In genomic region chr1:30781906-30782305, GRCh38 we compare ENCODE assay signal across 15 cellular contexts. TPM values are rescaled to one million over a fixed set of nuclear protein-coding genes. Genes with fewer than 3 reads are reported as not detected.
DNase-seq lines count a peak whose midpoint lies in the region; ATAC-seq, FAIRE-seq and TF ChIP-seq lines count a peak whose summit lies in the region.
"Had no signal": no experiment of that assay in that cellular context is flagged by ENCODE, and none has a peak within 500 bp of the region (broad histone marks: within the 10 kb centered on the region; RNA-seq: fewer than 3 reads in every experiment).

No MANE protein-coding gene starts in this region.

- H3K79me2 ChIP-seq in K562 (ENCODE audit: control insufficient read depth, insufficient read depth, low read length) (peaks cover 8% of the 10 kb centered on the region; the same call in 2 of the 3 replicates), OCI-LY7 (ENCODE audit: insufficient read depth, low read depth, low read length) (no peaks in the 10 kb centered on the region)

- no peaks in the 10 kb centered on the region for H3K9me3 Mint-ChIP-seq in stimulated activated naive CD8-positive, alpha-beta T cell treated with anti-CD3 and anti-CD28 coated beads, Interleukin-15, amount 100 ng/mL, for 72 hours
- no peaks in the 10 kb centered on the region for H3K9me3 Mint-ChIP-seq in naive B cell
- H3K9me3 Mint-ChIP-seq: CD4-positive, alpha-beta T cell had no signal

- no peak overlapping the region for H3K4me2 ChIP-seq in K562 (ENCODE audit: insufficient read depth, low read length)
- no peak overlapping the region for H3K4me2 ChIP-seq in OCI-LY7 (ENCODE audit: low read length)

- no peaks in the 10 kb centered on the region for H3K9me2 ChIP-seq in OCI-LY7 (ENCODE audit: insufficient read depth, low read length)

- H3K27me3 Mint-ChIP-seq in stimulated activated naive CD8-positive, alpha-beta T cell treated with anti-CD3 and anti-CD28 coated beads, Interleukin-15, amount 100 ng/mL, for 72 hours = peaks cover 5% of the 10 kb centered on the region
- H3K27me3 Mint-ChIP-seq in naive B cell = peaks cover 0 to 7% (median 5%) of the 10 kb centered on the region in 3 donors
- H3K27me3 Mint-ChIP-seq: CD4-positive, alpha-beta T cell had no signal

- BruUV-seq in K562 (replicated peaks; lab: Mats Ljungman, UMichigan) (no TSS peak), OCI-LY7 (replicated peaks; lab: Mats Ljungman, UMichigan) (no TSS peak)

- H3K9ac ChIP-seq in K562 (ENCODE audit: insufficient read depth in 1 of 2, low read depth in 2 of 2, low read length in 2 of 2) = peak overlapping the region in 1 of 2 experiments; percentile 6; a peak in 1 of 4 replicates

- TF ChIP-seq RAD21 in K562 (CRISPR knock-in tag; conservative IDR thresholded peaks at IDR 0.05 in 1 of 2, IDR thresholded peaks at IDR 0.05 in 1 of 2) = no peak

- CTCF ChIA-PET in K562 (lab: Yijun Ruan, JAX; ENCODE audit: low intra/inter-chr PET ratio) = interaction anchor here (1.6 to 8.4 kb wide), 4 partner anchors 63 to 641 kb away, joined by 4 to 90 read pairs (median 22); partner anchors contain the start of gene SDC3
- CTCF ChIA-PET in OCI-LY7 (lab: Charles Lee; ENCODE audit: unreplicated experiment) = interaction anchor here (1.0 to 1.6 kb wide), 2 partner anchors 62 to 132 kb away, joined by 3 to 4 read pairs; no protein-coding TSS in a partner anchor

- TF ChIP-seq EP300 in K562 (IDR thresholded peaks at IDR 0.05; ENCODE audit: low read length) = no peak

- peaks cover 25% of the 10 kb centered on the region for H3K4me1 Mint-ChIP-seq in stimulated activated naive CD8-positive, alpha-beta T cell treated with anti-CD3 and anti-CD28 coated beads, Interleukin-15, amount 100 ng/mL, for 72 hours
- H3K4me1 Mint-ChIP-seq in naive B cell = peaks cover 29 to 52% (median 37%) of the 10 kb centered on the region in 3 donors

- in situ Hi-C loops in K562 (cut with MboI) = no loop called here

- no peak for TF ChIP-seq POLR2A in K562 (conservative IDR thresholded peaks at IDR 0.05)

- H3K4me1 ChIP-seq in K562 (replicated peaks in 1 of 2; ENCODE audit: control insufficient read depth in 2 of 2, insufficient read depth in 2 of 2, low read length in 2 of 2) (peaks cover 45 to 51% of the 10 kb centered on the region in 2 experiments), OCI-LY7 (ENCODE audit: insufficient read depth, low read length, poor library complexity, severe bottlenecking) (peaks cover 12% of the 10 kb centered on the region), aorta (ENCODE audit: control insufficient read depth in 1 of 2, insufficient read depth in 2 of 2, low read length in 2 of 2) (no peaks in the 10 kb centered on the region)

- H3K27me3 ChIP-seq in K562 (ENCODE audit: control insufficient read depth in 2 of 2, insufficient read depth in 2 of 2, low read length in 2 of 2) = no peaks in the 10 kb centered on the region
- no peaks in the 10 kb centered on the region for H3K27me3 ChIP-seq in aorta (ENCODE audit: control insufficient read depth in 1 of 2, insufficient read depth in 2 of 2, low read length in 1 of 2)

- H4K20me1 ChIP-seq in K562 (replicated peaks; ENCODE audit: control insufficient read depth, insufficient read depth, low read length) (no peaks in the 10 kb centered on the region), OCI-LY7 (ENCODE audit: insufficient read depth, low read length) (no peaks in the 10 kb centered on the region)

- intact Hi-C loops in K562 (cut with micrococcal nuclease) = loop anchor here (1.0 to 10.0 kb wide), 2 partner anchors 129 to 393 kb away; no protein-coding TSS in a partner anchor
- intact Hi-C loops in OCI-LY7 (cut with micrococcal nuclease; ENCODE audit: unreplicated experiment) = loop anchor here (1.0 to 5.0 kb wide), 2 partner anchors 129 to 145 kb away; no protein-coding TSS in a partner anchor
- intact Hi-C loops in aorta (cut with DNase I) = loop anchor here (1.0 to 5.0 kb wide), 3 partner anchors 19 to 130 kb away; no protein-coding TSS in a partner anchor

- no peaks in the 10 kb centered on the region for H3K9me3 ChIP-seq in K562 (replicated peaks; ENCODE audit: control insufficient read depth, insufficient read depth, low read depth, low read length)
- no peaks in the 10 kb centered on the region for H3K9me3 ChIP-seq in OCI-LY7 (ENCODE audit: low read length)
- H3K9me3 ChIP-seq in aorta (ENCODE audit: control insufficient read depth, low read length) = no peaks in the 10 kb centered on the region

- H3K27ac Mint-ChIP-seq in stimulated activated naive CD8-positive, alpha-beta T cell treated with anti-CD3 and anti-CD28 coated beads, Interleukin-15, amount 100 ng/mL, for 72 hours = no peak overlapping the region
- peak overlapping the region in 5 of 6 donors; percentile 38 to 95 (median 85) for H3K27ac Mint-ChIP-seq in naive B cell
- H3K27ac Mint-ChIP-seq: CD4-positive, alpha-beta T cell had no signal

- H3K4me3 ChIP-seq in K562 (no peak overlapping the region), OCI-LY7 (ENCODE audit: low read depth, low read length, poor library complexity, severe bottlenecking) (no peak overlapping the region), aorta (ENCODE audit: low read length in 2 of 2) (no peak overlapping the region)
- H3K4me3 ChIP-seq: GM12878 had no signal

- DNase-seq in stimulated activated naive CD8-positive, alpha-beta T cell treated with anti-CD3 and anti-CD28 coated beads, Interleukin-15, amount 100 ng/mL, for 72 hours = no peak
- DNase-seq in stimulated activated naive CD8-positive, alpha-beta T cell treated with anti-CD3 and anti-CD28 coated beads, Interleukin-15, Interleukin-2, amounts not matched to agents 100 U/mL and 50 U/mL, for 24 hours = no peak
- DNase-seq in K562 (ENCODE audit: extremely low read depth in 1 of 4, low spot score in 3 of 4) (no peak), naive B cell (no peak), OCI-LY7 (ENCODE audit: low spot score) (no peak), SKM-1 treated with dmso at 0.1 percent for 144 hours (lab: John Stamatoyannopoulos, UW; ENCODE audit: unreplicated experiment) (no peak), aorta (no peak), NCI-H1105 (lab: John Stamatoyannopoulos, UW) (no peak)
- DNase-seq: DMS 273 treated with DMSO at 0.1 percent for 48 hours had no signal

- no peaks in the 10 kb centered on the region for H3K36me3 Mint-ChIP-seq in naive B cell

- POLR2A ChIA-PET in K562 (lab: Yijun Ruan, JAX) (interaction anchor here (1.4 kb wide), 1 partner anchor 132 kb away, joined by 3 read pairs; no protein-coding TSS in a partner anchor), OCI-LY7 (lab: Charles Lee) (interaction anchor here (0.7 kb wide), 1 partner anchor 31 kb away, joined by 3 read pairs; no protein-coding TSS in a partner anchor)

- no peak overlapping the region for H3K27ac ChIP-seq in K562 (ENCODE audit: extremely low read depth, low read depth, low read length)
- H3K27ac ChIP-seq in OCI-LY7 (ENCODE audit: low read depth, low read length, poor library complexity, severe bottlenecking) = no peak overlapping the region
- no peak overlapping the region for H3K27ac ChIP-seq in aorta (ENCODE audit: low read depth in 1 of 2, low read length in 2 of 2)

- no peaks in the 10 kb centered on the region for H3K36me3 ChIP-seq in K562 (ENCODE audit: control insufficient read depth, insufficient read depth, low read length)
- H3K36me3 ChIP-seq in OCI-LY7 (ENCODE audit: insufficient read depth, low read length) = no peaks in the 10 kb centered on the region
- no peaks in the 10 kb centered on the region for H3K36me3 ChIP-seq in aorta (ENCODE audit: control insufficient read depth in 1 of 2, insufficient read depth in 2 of 2, low read length in 1 of 2)

- FAIRE-seq in K562 (lab: Jason Lieb, UNC) = no peak

- WGBS in K562 (ENCODE audit: insufficient coverage, low coverage, missing lambda C conversion rate) = 60% methylated on average over 10 of the region's 10 CpGs
- WGBS in aorta, 2 donors = 67 to 68% methylated on average over 10 of the region's 10 CpGs

- TF ChIP-seq CTCF in K562 (IDR thresholded peaks at IDR 0.05 in 2 of 3, conservative IDR thresholded peaks at IDR 0.05 in 1 of 3; ENCODE audit: insufficient read depth in 2 of 3, low read depth in 1 of 3, low read length in 3 of 3) (no peak), OCI-LY7 (conservative IDR thresholded peaks at IDR 0.05; ENCODE audit: low read length) (no peak)

- no peaks in the 10 kb centered on the region for H3K9me1 ChIP-seq in K562 (ENCODE audit: control insufficient read depth, insufficient read depth, low read length)

- H3K4me3 Mint-ChIP-seq in stimulated activated naive CD8-positive, alpha-beta T cell treated with anti-CD3 and anti-CD28 coated beads, Interleukin-15, amount 100 ng/mL, for 72 hours = no peak overlapping the region
- no peak overlapping the region for H3K4me3 Mint-ChIP-seq in naive B cell

- H2AFZ ChIP-seq in K562 (ENCODE audit: low read depth, low read length) (peak overlapping the region; percentile 10; the same call in 1 of the 2 replicates), OCI-LY7 (ENCODE audit: low read length) (no peak overlapping the region)

- ATAC-seq in stimulated activated naive CD8-positive, alpha-beta T cell treated with anti-CD3 and anti-CD28 coated beads, Interleukin-15, amount 100 ng/mL, for 72 hours = peak; percentile 1
- ATAC-seq in stimulated activated naive CD8-positive, alpha-beta T cell treated with anti-CD3 and anti-CD28 coated beads, Interleukin-15, Interleukin-2, amounts not matched to agents 100 U/mL and 50 U/mL, for 24 hours = no peak
- no peak for ATAC-seq in K562
- no peak for ATAC-seq in naive B cell (ENCODE audit: low read depth in 2 of 2)
- no peak for ATAC-seq in aorta (ENCODE audit: low FRiP score)

RNA-seq across cellular contexts. Expression of gene LAPTM5, which starts 24.3 kb away (rescaled TPM):
- total RNA-seq in K562 (2011; cell fraction: chromatin; rRNA removed; ENCODE audit: low replicate concordance) = 11.2 and 16.2 TPM in 2 replicates
- 19.8 and 22.9 TPM in 2 replicates for total RNA-seq in K562 (2011; cell fraction: nucleolus; rRNA removed)
- total RNA-seq in K562 (2011; cell fraction: nucleoplasm; rRNA removed) = 20.3 and 27.1 TPM in 2 replicates
- total RNA-seq in K562 (2014; rRNA removed) (10.7 and 12.3 TPM in 2 replicates), K562 (2014; rRNA removed; fragmentation: Illumina TruSeq; extraction: Trizol) (11.7 and 13.2 TPM in 2 replicates), K562 (2015; rRNA removed; fragmentation: Illumina TruSeq; extraction: Trizol) (44.3 and 44.7 TPM in 2 replicates), K562 (2021) (30.3 and 33.8 TPM in 2 replicates), OCI-LY7 (2022) (137 and 163 TPM in 2 replicates), aorta (100 to 1,000 TPM; 114 to 116 TPM)
- polyA plus RNA-seq in K562 (2011; rRNA removed) (42.5 and 418 TPM in 2 replicates), K562 (2014; fragmentation: Illumina TruSeq; extraction: Trizol) (44.5 and 47.3 TPM in 2 replicates), K562 (2014; fragmentation: Nextera tagmentation; extraction: Ambion mirVana) (1 to 10 TPM; 2.4 to 4.8 TPM), K562 (2014; rRNA removed) (20.3 and 22.2 TPM in 2 replicates), naive B cell (ENCODE audit: low read depth in 6 of 6) (1,000 to 10,000 TPM; 1,442 to 2,525 (median 1,701) TPM), aorta (100 to 1,000 TPM in 1 of 2 donors, 10 to 100 TPM in 1; 18.0 to 122 TPM)
- polyA plus RNA-seq in K562 (2011; cell fraction: cytosol; rRNA removed) = 103 and 599 TPM in 2 replicates
- polyA plus RNA-seq in K562 (2011; cell fraction: nucleus; rRNA removed) = 41.2 and 275 TPM in 2 replicates
- polyA plus RNA-seq in K562 (2012) = 63.5 and 133 TPM in 2 replicates
- 72.1 and 524 TPM in 2 replicates for polyA minus RNA-seq in K562 (2011; rRNA and poly(A)+ RNA removed)
- polyA minus RNA-seq in K562 (2011; cell fraction: cytosol; rRNA and poly(A)+ RNA removed) = 41.0 and 310 TPM in 2 replicates
- 7.7 and 80.9 TPM in 2 replicates for polyA minus RNA-seq in K562 (2011; cell fraction: nucleus; rRNA and poly(A)+ RNA removed)
- 91.2 and 113 TPM in 2 replicates for total RNA-seq in OCI-LY7 (2014; rRNA removed; shearing (Covaris generic))
- total RNA-seq: A172, Calu3, G401 had no signal

RNA-seq across cellular contexts. Expression of gene MATN1, which starts 58.5 kb away (rescaled TPM):
- 2.0 and 5.9 TPM in 2 replicates for total RNA-seq in K562 (2011; cell fraction: chromatin; rRNA removed; ENCODE audit: low replicate concordance)
- 4.5 and 5.4 TPM in 2 replicates for total RNA-seq in K562 (2011; cell fraction: nucleolus; rRNA removed)
- 2.7 and 4.0 TPM in 2 replicates for total RNA-seq in K562 (2011; cell fraction: nucleoplasm; rRNA removed)
- total RNA-seq in K562 (2014; rRNA removed) (1.8 and 1.9 TPM in 2 replicates), K562 (2014; rRNA removed; fragmentation: Illumina TruSeq; extraction: Trizol) (0.45 and 0.51 TPM in 2 replicates), K562 (2015; rRNA removed; fragmentation: Illumina TruSeq; extraction: Trizol) (0.79 and 1.2 TPM in 2 replicates), K562 (2021) (1.8 and 2.3 TPM in 2 replicates), OCI-LY7 (2022) (0.42 TPM in 1 of 2 replicates, not detected in the other), aorta (under 1 TPM in 1 of 2 donors, not detected in 1; 0.42 TPM)
- polyA plus RNA-seq in K562 (2011; rRNA removed) (0.89 and 1.5 TPM in 2 replicates), K562 (2014; fragmentation: Illumina TruSeq; extraction: Trizol) (1.1 and 1.6 TPM in 2 replicates), K562 (2014; fragmentation: Nextera tagmentation; extraction: Ambion mirVana) (under 1 TPM; 0.10 to 0.18 TPM), K562 (2014; rRNA removed) (1.6 and 3.6 TPM in 2 replicates), naive B cell (ENCODE audit: low read depth in 6 of 6) (1 to 10 TPM in 2 of 6 donors, under 1 TPM in 4; 0.21 to 3.1 (median 0.39) TPM), aorta (not detected)
- 0.78 and 2.4 TPM in 2 replicates for polyA plus RNA-seq in K562 (2011; cell fraction: cytosol; rRNA removed)
- polyA plus RNA-seq in K562 (2011; cell fraction: nucleus; rRNA removed) = 3.5 and 9.8 TPM in 2 replicates
- 1.9 and 2.4 TPM in 2 replicates for polyA plus RNA-seq in K562 (2012)
- 0.48 and 0.88 TPM in 2 replicates for polyA minus RNA-seq in K562 (2011; rRNA and poly(A)+ RNA removed)
- polyA minus RNA-seq in K562 (2011; cell fraction: cytosol; rRNA and poly(A)+ RNA removed) = 1.4 and 1.6 TPM in 2 replicates
- polyA minus RNA-seq in K562 (2011; cell fraction: nucleus; rRNA and poly(A)+ RNA removed) = 1.4 and 3.4 TPM in 2 replicates
- 0.18 and 0.28 TPM in 2 replicates for total RNA-seq in OCI-LY7 (2014; rRNA removed; shearing (Covaris generic))
- total RNA-seq: A172, Calu3, HT1080 had no signal

Comparison
In these comparisons a context has a peak if more than half of its experiments do, and no peak if none do; other contexts are left out.
1. H3K27ac Mint-ChIP-seq: peak in naive B cell (5 of 6); none in stimulated activated naive CD8-positive, alpha-beta T cell treated with anti-CD3 and anti-CD28 coated beads, Interleukin-15, amount 100 ng/mL, for 72 hours (0 of 2).